Comparison of ENCODE assay signal across 22 cellular contexts in the genomic region with DNA sequence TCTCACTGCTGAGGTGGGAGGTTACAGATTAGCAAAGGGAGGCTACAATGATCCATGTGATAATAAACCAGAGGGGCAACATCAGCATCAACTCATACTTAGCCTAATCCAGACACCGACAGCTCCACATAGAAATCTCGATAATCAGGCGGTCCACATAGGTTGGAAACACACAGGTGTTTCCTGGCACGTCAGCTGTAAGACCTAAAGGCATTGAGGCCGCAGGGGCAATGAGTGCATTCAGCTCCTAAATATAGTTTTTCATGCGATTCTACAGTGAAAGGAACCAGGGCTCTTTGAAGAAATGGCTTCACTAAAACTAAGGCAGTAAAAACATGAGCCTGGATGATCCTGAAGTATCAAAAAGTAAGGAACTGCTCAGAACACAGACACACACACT. TPM values are rescaled to one million over a fixed set of nuclear protein-coding genes. Genes with fewer than 3 reads are reported as not detected.
"Had no signal": no experiment of that assay in that cellular context is flagged by ENCODE, and none has a peak within 500 bp of the region (broad histone marks: within the 10 kb centered on the region; RNA-seq: fewer than 3 reads in every experiment).

No MANE protein-coding gene starts in this region.

- H3K27me3 ChIP-seq: ovary, right atrium auricular region, right lobe of liver, vagina had no signal

- H3K4me3 ChIP-seq: left ventricle myocardium inferior, lung, mucosa of descending colon, ovary, right atrium auricular region, right lobe of liver, smooth muscle cell, tibial nerve, upper lobe of left lung, vagina had no signal

- H3K36me3 ChIP-seq: left ventricle myocardium inferior, ovary, right atrium auricular region, right lobe of liver, tibial nerve, upper lobe of left lung, vagina had no signal

- H3K9me3 ChIP-seq: left ventricle myocardium inferior, mucosa of descending colon, ovary, right atrium auricular region, right lobe of liver, tibial nerve, upper lobe of left lung, vagina had no signal

- H3K4me2 ChIP-seq: smooth muscle cell had no signal

- DNase-seq: islet precursor cell; left ventricle myocardium inferior; mesendoderm; mucosa of descending colon; naive thymus-derived CD4-positive, alpha-beta T cell; ovary; right lobe of liver; stimulated activated CD4-positive, alpha-beta T cell treated with anti-CD3 and anti-CD28 coated beads, Interleukin-1b, Interleukin-23, amount 100 ng/mL, for 48 hours; stimulated activated CD4-positive, alpha-beta T cell treated with anti-CD3 and anti-CD28 coated beads, Interleukin-2, amount 100 ng/mL, for 48 hours; stimulated activated CD4-positive, alpha-beta T cell treated with anti-CD3 and anti-CD28 coated beads, Interleukin-4, amount 100 ng/mL, for 4 hours; stimulated activated CD8-positive, alpha-beta memory T cell treated with anti-CD3 and anti-CD28 coated beads, Interleukin-4, amount 100 ng/mL, for 48 hours; stimulated activated naive CD4-positive, alpha-beta T cell treated with Interleukin-2 at 50 U/mL for 16 hours; stimulated activated naive CD8-positive, alpha-beta T cell treated with anti-CD3 and anti-CD28 coated beads, Interleukin-15, amount 100 ng/mL, for 72 hours; substantia nigra; upper lobe of left lung had no signal

- ATAC-seq: mucosa of descending colon; naive thymus-derived CD4-positive, alpha-beta T cell; natural killer cell treated with Interleukin-12 subunit alpha and Interleukin-12 subunit beta and Interleukin-15 and Interleukin-18, amount 100 ng/mL, for 72 hours; right lobe of liver; stimulated activated memory B cell treated with anti-CD40 and anti-IgM and Interleukin-4, amounts not matched to agents 10 μg/mL and 1 μg/mL and 100 μg/mL, for 72 hours; stimulated activated naive CD8-positive, alpha-beta T cell treated with anti-CD3 and anti-CD28 coated beads, Interleukin-15, amount 100 ng/mL, for 72 hours had no signal

- H3K4me1 ChIP-seq: vagina had no signal

- H3K27ac ChIP-seq: left ventricle myocardium inferior, ovary, right atrium auricular region, right lobe of liver, tibial nerve, upper lobe of left lung, vagina had no signal

RNA-seq across cellular contexts. Expression of a gene that starts 19.3 kb away (rescaled TPM):
- polyA plus RNA-seq: naive thymus-derived CD4-positive, alpha-beta T cell had no signal
